Comparison of ENCODE assay signal across 10 cellular contexts in the genomic region with DNA sequence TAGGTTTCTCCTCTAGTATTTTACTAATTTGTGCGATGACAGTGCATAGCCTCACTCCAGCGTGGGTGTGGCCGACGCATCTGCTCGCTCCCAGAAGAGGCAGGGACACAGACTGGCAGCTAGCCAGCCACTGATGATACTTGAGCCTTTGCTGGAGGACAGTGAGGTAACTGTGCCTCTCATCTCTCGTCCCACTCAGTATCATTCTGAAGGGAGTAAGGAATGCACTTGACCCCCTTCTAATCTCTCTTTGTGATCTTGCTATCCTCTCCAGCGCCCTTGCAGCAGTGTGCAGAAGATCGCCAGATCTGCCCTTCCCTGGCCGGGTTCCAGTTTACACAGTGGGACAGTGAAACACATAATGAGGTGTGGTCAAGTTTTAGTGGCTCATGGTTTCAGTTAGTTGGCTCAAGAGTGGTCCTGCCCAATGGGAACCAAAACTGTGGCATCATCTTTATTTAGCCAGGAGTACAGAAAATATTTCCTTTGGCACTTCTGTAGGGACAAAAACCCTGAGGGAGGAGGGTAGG. TPM values are rescaled to one million over a fixed set of nuclear protein-coding genes. Genes with fewer than 3 reads are reported as not detected.
DNase-seq lines count a peak whose midpoint lies in the region; ATAC-seq, FAIRE-seq and TF ChIP-seq lines count a peak whose summit lies in the region.
"Had no signal": no experiment of that assay in that cellular context is flagged by ENCODE, and none has a peak within 500 bp of the region (broad histone marks: within the 10 kb centered on the region; RNA-seq: fewer than 3 reads in every experiment).

No MANE protein-coding gene starts in this region.

- POLR2A ChIA-PET in OCI-LY7 (lab: Charles Lee): interaction anchor here (1.2 kb wide), 1 partner anchor 16 kb away, joined by 3 read pairs; no protein-coding TSS in a partner anchor

- no peaks in the 10 kb centered on the region for H3K27me3 Mint-ChIP-seq in astrocyte (ENCODE audit: low read depth, unreplicated experiment)

- intact Hi-C loops in kidney (cut with DNase I) (no loop called here), uterus (cut with DNase I; ENCODE audit: low total_unique reads) (no loop called here), OCI-LY7 (cut with micrococcal nuclease; ENCODE audit: unreplicated experiment) (no loop called here)

- peak in 2 of 3 experiments; percentile 33 to 96 for DNase-seq in NCI-H1417 (lab: John Stamatoyannopoulos, UW)
- no peak for DNase-seq in NCI-H1417 treated with DMSO at 0.1 percent for 48 hours (lab: John Stamatoyannopoulos, UW)
- DNase-seq in astrocyte (ENCODE audit: low read depth): no peak
- peak; percentile 92 for DNase-seq in kidney
- DNase-seq in uterus: peak; percentile 26 to 68
- DNase-seq in OCI-LY7 (ENCODE audit: low spot score): no peak
- DNase-seq in omental fat pad (ENCODE audit: low spot score): no peak
- DNase-seq: stimulated activated CD4-positive, alpha-beta T cell treated with anti-CD3 and anti-CD28 coated beads, Interleukin-4, amount 100 ng/mL, for 4 hours had no signal

- CTCF ChIA-PET in OCI-LY7 (lab: Charles Lee; ENCODE audit: unreplicated experiment): no interaction called here

- H3K36me3 Mint-ChIP-seq in astrocyte (ENCODE audit: low read depth, unreplicated experiment): no peaks in the 10 kb centered on the region

- H3K4me1 Mint-ChIP-seq in astrocyte (ENCODE audit: low read depth, unreplicated experiment): peaks cover 4% of the 10 kb centered on the region

- no peak overlapping the region for H3K27ac ChIP-seq in astrocyte (ENCODE audit: low read depth, low read length)
- H3K27ac ChIP-seq in kidney (ENCODE audit: low read depth in 2 of 2, low read length in 2 of 2): peak overlapping the region; percentile 10 to 34
- H3K27ac ChIP-seq in uterus: peak overlapping the region; percentile 61 to 68
- no peak overlapping the region for H3K27ac ChIP-seq in OCI-LY7 (ENCODE audit: low read depth, low read length, poor library complexity, severe bottlenecking)
- H3K27ac ChIP-seq: 22Rv1 had no signal

- H3K79me2 ChIP-seq in astrocyte (ENCODE audit: insufficient read depth, low read length): no peaks in the 10 kb centered on the region
- H3K79me2 ChIP-seq in OCI-LY7 (ENCODE audit: insufficient read depth, low read depth, low read length): no peaks in the 10 kb centered on the region

- no peaks in the 10 kb centered on the region for H3K27me3 ChIP-seq in astrocyte (ENCODE audit: insufficient read depth, low read length)
- H3K27me3 ChIP-seq in uterus: no peaks in the 10 kb centered on the region

- H3K4me3 ChIP-seq in astrocyte (ENCODE audit: insufficient read depth, low read depth, low read length): no peak overlapping the region
- no peak overlapping the region for H3K4me3 ChIP-seq in kidney (ENCODE audit: low read length in 2 of 2)
- no peak overlapping the region for H3K4me3 ChIP-seq in uterus
- H3K4me3 ChIP-seq in OCI-LY7 (ENCODE audit: low read depth, low read length, poor library complexity, severe bottlenecking): no peak overlapping the region

- no peak for TF ChIP-seq CTCF in astrocyte (IDR thresholded peaks at IDR 0.05; ENCODE audit: insufficient read depth, low read depth, low read length)
- no peak for TF ChIP-seq CTCF in kidney (IDR thresholded peaks at IDR 0.05; ENCODE audit: borderline replicate concordance, extremely low read depth, insufficient read depth)
- no peak for TF ChIP-seq CTCF in uterus (IDR thresholded peaks at IDR 0.05)
- TF ChIP-seq CTCF in OCI-LY7 (conservative IDR thresholded peaks at IDR 0.05; ENCODE audit: low read length): no peak
- TF ChIP-seq CTCF in omental fat pad (IDR thresholded peaks at IDR 0.05): no peak

- H3K4me2 ChIP-seq in astrocyte (ENCODE audit: low read length): peak overlapping the region; percentile 31
- no peak overlapping the region for H3K4me2 ChIP-seq in OCI-LY7 (ENCODE audit: low read length)

- H3K36me3 ChIP-seq in astrocyte (ENCODE audit: insufficient read depth, low read length) (peaks cover 22% of the 10 kb centered on the region), kidney (ENCODE audit: control insufficient read depth in 1 of 2, insufficient read depth in 2 of 2, low read length in 2 of 2) (no peaks in the 10 kb centered on the region), uterus (no peaks in the 10 kb centered on the region), OCI-LY7 (ENCODE audit: insufficient read depth, low read length) (peaks cover 99% of the 10 kb centered on the region)

- no peaks in the 10 kb centered on the region for H3K9me2 ChIP-seq in OCI-LY7 (ENCODE audit: insufficient read depth, low read length)

- ATAC-seq in GM21723 (IDR thresholded peaks at IDR 0.05; ENCODE audit: unreplicated experiment) (no peak), omental fat pad (ENCODE audit: low FRiP score) (no peak)

- no peaks in the 10 kb centered on the region for H3K9me3 Mint-ChIP-seq in astrocyte (ENCODE audit: unreplicated experiment)

- H3K9ac ChIP-seq in astrocyte (ENCODE audit: low read length) (no peak overlapping the region), kidney (ENCODE audit: low read length in 2 of 2) (no peak overlapping the region)

- no peak overlapping the region for H3K27ac Mint-ChIP-seq in astrocyte (ENCODE audit: unreplicated experiment)

- FAIRE-seq in astrocyte (lab: Jason Lieb, UNC): no peak
- no peak for FAIRE-seq in kidney (lab: Jason Lieb, UNC)

- TF ChIP-seq POLR2A in uterus (IDR thresholded peaks at IDR 0.05): no peak

- H4K20me1 ChIP-seq in astrocyte (ENCODE audit: insufficient read depth, low read length): no peaks in the 10 kb centered on the region
- no peaks in the 10 kb centered on the region for H4K20me1 ChIP-seq in OCI-LY7 (ENCODE audit: insufficient read depth, low read length)

- peak overlapping the region; percentile 0 for H3K4me3 Mint-ChIP-seq in astrocyte (ENCODE audit: unreplicated experiment)

- H2AFZ ChIP-seq in astrocyte (ENCODE audit: low read depth, low read length) (no peak overlapping the region), OCI-LY7 (ENCODE audit: low read length) (no peak overlapping the region)

- H3K9me3 ChIP-seq in astrocyte (ENCODE audit: insufficient read depth, low read depth, low read length): no peaks in the 10 kb centered on the region
- no peaks in the 10 kb centered on the region for H3K9me3 ChIP-seq in kidney (ENCODE audit: control insufficient read depth in 1 of 2, low read length in 2 of 2)
- no peaks in the 10 kb centered on the region for H3K9me3 ChIP-seq in uterus
- H3K9me3 ChIP-seq in OCI-LY7 (ENCODE audit: low read length): no peaks in the 10 kb centered on the region

- BruUV-seq in OCI-LY7 (replicated peaks; lab: Mats Ljungman, UMichigan): no TSS peak

- H3K4me1 ChIP-seq in astrocyte (ENCODE audit: insufficient read depth, low read length): peaks cover 3% of the 10 kb centered on the region
- H3K4me1 ChIP-seq in kidney (ENCODE audit: control insufficient read depth in 1 of 2, insufficient read depth in 1 of 2, low read depth in 1 of 2, low read length in 2 of 2): peaks cover 9 to 10% of the 10 kb centered on the region in 2 donors
- no peaks in the 10 kb centered on the region for H3K4me1 ChIP-seq in uterus
- no peaks in the 10 kb centered on the region for H3K4me1 ChIP-seq in OCI-LY7 (ENCODE audit: insufficient read depth, low read length, poor library complexity, severe bottlenecking)

RNA-seq across cellular contexts. Expression of a gene that starts 17.5 kb away (rescaled TPM):
- total RNA-seq in astrocyte (2.5 and 2.8 TPM in 2 replicates), kidney (0.72 TPM), uterus (1 to 10 TPM in 1 of 4 donors, under 1 TPM in 1, not detected in 2; 0.82 to 9.7 TPM), OCI-LY7 (2022) (85.8 and 91.3 TPM in 2 replicates), omental fat pad (1 to 10 TPM in 2 of 4 donors, under 1 TPM in 2; 0.65 to 3.2 (median 2.0) TPM)
- 0.17 TPM for polyA plus RNA-seq in kidney (ENCODE audit: insufficient read depth, low read depth, low replicate concordance)
- total RNA-seq in OCI-LY7 (2014; rRNA removed; shearing (Covaris generic)): 94.7 and 108 TPM in 2 replicates

RNA-seq across cellular contexts. Expression of a gene that starts 28.0 kb away (rescaled TPM):
- total RNA-seq in astrocyte (0.10 and 0.45 TPM in 2 replicates), kidney (1.2 TPM), uterus (10 to 100 TPM in 1 of 4 donors, 1 to 10 TPM in 2, not detected in 1; 1.5 to 14.1 (median 7.3) TPM), OCI-LY7 (2022) (7.1 and 8.1 TPM in 2 replicates), omental fat pad (1 to 10 TPM; 4.8 to 7.6 (median 6.6) TPM)
- 0.73 TPM for polyA plus RNA-seq in kidney (ENCODE audit: insufficient read depth, low read depth, low replicate concordance)
- 13.5 and 15.5 TPM in 2 replicates for total RNA-seq in OCI-LY7 (2014; rRNA removed; shearing (Covaris generic))

RNA-seq across cellular contexts. Expression of a gene that starts 47.8 kb away (rescaled TPM):
- total RNA-seq in astrocyte: 97.3 and 101 TPM in 2 replicates
- total RNA-seq in kidney: 118 TPM
- polyA plus RNA-seq in kidney (ENCODE audit: insufficient read depth, low read depth, low replicate concordance): 46.7 TPM
- total RNA-seq in uterus: 100 to 1,000 TPM in 1 of 4 donors, 10 to 100 TPM in 3; 35.0 to 147 (median 65.5) TPM
- 76.0 and 79.3 TPM in 2 replicates for total RNA-seq in OCI-LY7 (2014; rRNA removed; shearing (Covaris generic))
- 213 and 216 TPM in 2 replicates for total RNA-seq in OCI-LY7 (2022)
- total RNA-seq in omental fat pad: 10 to 100 TPM; 64.8 to 97.7 (median 84.3) TPM

Comparison
In these comparisons a context has a peak if more than half of its experiments do, and no peak if none do; other contexts are left out.
1. DNase-seq: peak in NCI-H1417 (2 of 3), kidney (single experiment) and uterus (2 of 2); none in NCI-H1417 treated with DMSO at 0.1 percent for 48 hours (single experiment), astrocyte (single experiment), OCI-LY7 (single experiment) and omental fat pad (single experiment).
2. H3K27ac ChIP-seq: peak in kidney (2 of 2) and uterus (2 of 2); none in astrocyte (single experiment) and OCI-LY7 (single experiment).
3. RNA of a gene that starts 17.5 kb away (total RNA-seq): 85.8 to 108 TPM in OCI-LY7; 0.65 to 3.2 TPM in omental fat pad, 2.5 to 2.8 TPM in astrocyte, 0.82 to 9.7 TPM in uterus and 0.72 TPM in kidney (single experiment); every median in the first group is over 4 times any median in the second.